In the genomic region with DNA sequence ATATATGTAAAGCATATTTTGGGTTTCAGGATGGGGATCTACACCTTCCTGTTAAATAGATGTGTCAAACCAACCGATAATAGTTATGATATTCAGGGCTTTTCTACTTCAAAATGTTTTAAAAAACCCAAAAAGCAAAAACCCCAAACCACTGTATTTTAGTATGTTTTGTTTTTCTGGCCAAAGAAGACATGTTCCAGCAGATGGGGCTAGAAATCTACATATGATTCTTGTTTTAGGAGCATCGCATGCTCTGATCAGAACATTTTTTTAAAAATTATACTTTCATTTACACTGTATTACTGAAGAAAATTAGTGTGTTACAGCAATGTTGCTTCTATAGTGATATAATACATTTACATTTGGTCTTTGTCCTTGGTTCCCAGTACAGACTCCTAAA, we compare ENCODE assay signal across 8 cellular contexts. TPM values are rescaled to one million over a fixed set of nuclear protein-coding genes. Genes with fewer than 3 reads are reported as not detected.
DNase-seq lines count a peak whose midpoint lies in the region; ATAC-seq and TF ChIP-seq lines count a peak whose summit lies in the region.

No MANE protein-coding gene starts in this region.

- TF ChIP-seq CTCF in AG09309 (IDR thresholded peaks at IDR 0.05; ENCODE audit: control insufficient read depth, insufficient read depth, low read depth, low read length, missing control alignments), result peak; percentile 52
- peak; percentile 56 for TF ChIP-seq CTCF in foreskin keratinocyte (conservative IDR thresholded peaks at IDR 0.05)

- peaks cover 12% of the 10 kb centered on the region for H3K4me1 ChIP-seq in foreskin keratinocyte

- DNase-seq in AG09309 (ENCODE audit: low read depth) (no peak), M059J (ENCODE audit: low read depth) (peak; percentile 26), foreskin keratinocyte (no peak), putamen (ENCODE audit: low spot score) (no peak), activated gamma-delta T cell (lab: John Stamatoyannopoulos, UW) (no peak)

- no peak overlapping the region for H3K4me3 ChIP-seq in AG09309 (ENCODE audit: control insufficient read depth, low read depth, low read length)

- peak; percentile 44 for ATAC-seq in GM18907 (IDR thresholded peaks at IDR 0.05; ENCODE audit: unreplicated experiment)
- no peak for ATAC-seq in foreskin keratinocyte
- no peak for ATAC-seq in HG02642 (IDR thresholded peaks at IDR 0.05; ENCODE audit: poor library complexity, unreplicated experiment)
- no peak for ATAC-seq in esophagus mucosa

- peak overlapping the region; percentile 11 for H3K27ac ChIP-seq in foreskin keratinocyte

- no peaks in the 10 kb centered on the region for H3K27me3 ChIP-seq in foreskin keratinocyte

RNA-seq across cellular contexts. Expression of a gene that starts 11.0 kb away (rescaled TPM):
- total RNA-seq in M059J (2014; rRNA removed; shearing (Covaris generic)), result 28.8 and 35.2 TPM in 2 replicates
- total RNA-seq in foreskin keratinocyte (19.0 and 20.0 TPM in 2 replicates), esophagus mucosa (14.2 TPM)
- 19.6 and 19.9 TPM in 2 replicates for polyA plus RNA-seq in foreskin keratinocyte

RNA-seq across cellular contexts. Expression of a gene that starts 49.6 kb away (rescaled TPM):
- 24.5 and 26.4 TPM in 2 replicates for total RNA-seq in M059J (2014; rRNA removed; shearing (Covaris generic))
- total RNA-seq in foreskin keratinocyte (15.9 and 16.5 TPM in 2 replicates), esophagus mucosa (5.3 TPM)
- polyA plus RNA-seq in foreskin keratinocyte, result 6.6 and 8.1 TPM in 2 replicates

RNA-seq across cellular contexts. Expression of a gene that starts 52.9 kb away (rescaled TPM):
- not detected in 2 replicates for total RNA-seq in M059J (2014; rRNA removed; shearing (Covaris generic))
- 0.41 TPM in 1 of 2 replicates, not detected in the other for total RNA-seq in foreskin keratinocyte
- polyA plus RNA-seq in foreskin keratinocyte, result 0.02 and 0.03 TPM in 2 replicates
- total RNA-seq in esophagus mucosa, result 0.04 TPM
